1 cellular context compared by ENCODE assay signal in genomic region chr4:99157478-99157935, GRCh38.
TF ChIP-seq lines count a peak whose summit lies in the region.

No MANE protein-coding gene starts in this region.

TF ChIP-seq in HepG2, 621 proteins besides CTCF, POLR2A, EP300 and RAD21 (continued from another document and continues in another):
- peak; percentile 75 for TF ChIP-seq SP5 (CRISPR knock-in tag; IDR thresholded peaks at IDR 0.05; ENCODE audit: borderline replicate concordance, low read depth)
- no peak for TF ChIP-seq GLI4 (CRISPR knock-in tag; IDR thresholded peaks at IDR 0.05; ENCODE audit: borderline replicate concordance)
- 0 out of 2 replicates have a peak, but pooled peaks have one; percentile 28 for TF ChIP-seq ATF6 (CRISPR knock-in tag; conservative IDR thresholded peaks at IDR 0.05)
- no peak for TF ChIP-seq ZBTB2 (CRISPR knock-in tag; IDR thresholded peaks at IDR 0.05; ENCODE audit: low read depth)
- TF ChIP-seq, protein P1, sequence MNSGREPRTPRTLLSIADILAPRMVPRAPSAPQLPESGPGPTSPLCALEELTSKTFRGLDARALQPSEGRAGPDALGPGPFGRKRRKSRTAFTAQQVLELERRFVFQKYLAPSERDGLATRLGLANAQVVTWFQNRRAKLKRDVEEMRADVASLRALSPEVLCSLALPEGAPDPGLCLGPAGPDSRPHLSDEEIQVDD (CRISPR knock-in tag; IDR thresholded peaks at IDR 0.05; ENCODE audit: borderline replicate concordance) = no peak
- TF ChIP-seq ZNF337 (CRISPR knock-in tag; IDR thresholded peaks at IDR 0.05; ENCODE audit: borderline replicate concordance, low read depth) = no peak
- TF ChIP-seq, protein P2, sequence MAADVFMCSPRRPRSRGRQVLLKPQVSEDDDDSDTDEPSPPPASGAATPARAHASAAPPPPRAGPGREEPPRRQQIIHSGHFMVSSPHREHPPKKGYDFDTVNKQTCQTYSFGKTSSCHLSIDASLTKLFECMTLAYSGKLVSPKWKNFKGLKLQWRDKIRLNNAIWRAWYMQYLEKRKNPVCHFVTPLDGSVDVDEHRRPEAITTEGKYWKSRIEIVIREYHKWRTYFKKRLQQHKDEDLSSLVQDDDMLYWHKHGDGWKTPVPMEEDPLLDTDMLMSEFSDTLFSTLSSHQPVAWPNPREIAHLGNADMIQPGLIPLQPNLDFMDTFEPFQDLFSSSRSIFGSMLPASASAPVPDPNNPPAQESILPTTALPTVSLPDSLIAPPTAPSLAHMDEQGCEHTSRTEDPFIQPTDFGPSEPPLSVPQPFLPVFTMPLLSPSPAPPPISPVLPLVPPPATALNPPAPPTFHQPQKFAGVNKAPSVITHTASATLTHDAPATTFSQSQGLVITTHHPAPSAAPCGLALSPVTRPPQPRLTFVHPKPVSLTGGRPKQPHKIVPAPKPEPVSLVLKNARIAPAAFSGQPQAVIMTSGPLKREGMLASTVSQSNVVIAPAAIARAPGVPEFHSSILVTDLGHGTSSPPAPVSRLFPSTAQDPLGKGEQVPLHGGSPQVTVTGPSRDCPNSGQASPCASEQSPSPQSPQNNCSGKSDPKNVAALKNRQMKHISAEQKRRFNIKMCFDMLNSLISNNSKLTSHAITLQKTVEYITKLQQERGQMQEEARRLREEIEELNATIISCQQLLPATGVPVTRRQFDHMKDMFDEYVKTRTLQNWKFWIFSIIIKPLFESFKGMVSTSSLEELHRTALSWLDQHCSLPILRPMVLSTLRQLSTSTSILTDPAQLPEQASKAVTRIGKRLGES (CRISPR knock-in tag; IDR thresholded peaks at IDR 0.05; ENCODE audit: borderline replicate concordance) = no peak
- TF ChIP-seq CCDC6 (CRISPR knock-in tag; IDR thresholded peaks at IDR 0.05) = no peak
- TF ChIP-seq, protein P3, sequence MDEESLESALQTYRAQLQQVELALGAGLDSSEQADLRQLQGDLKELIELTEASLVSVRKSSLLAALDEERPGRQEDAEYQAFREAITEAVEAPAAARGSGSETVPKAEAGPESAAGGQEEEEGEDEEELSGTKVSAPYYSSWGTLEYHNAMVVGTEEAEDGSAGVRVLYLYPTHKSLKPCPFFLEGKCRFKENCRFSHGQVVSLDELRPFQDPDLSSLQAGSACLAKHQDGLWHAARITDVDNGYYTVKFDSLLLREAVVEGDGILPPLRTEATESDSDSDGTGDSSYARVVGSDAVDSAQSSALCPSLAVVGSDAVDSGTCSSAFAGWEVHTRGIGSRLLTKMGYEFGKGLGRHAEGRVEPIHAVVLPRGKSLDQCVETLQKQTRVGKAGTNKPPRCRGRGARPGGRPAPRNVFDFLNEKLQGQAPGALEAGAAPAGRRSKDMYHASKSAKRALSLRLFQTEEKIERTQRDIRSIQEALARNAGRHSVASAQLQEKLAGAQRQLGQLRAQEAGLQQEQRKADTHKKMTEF (CRISPR knock-in tag; IDR thresholded peaks at IDR 0.05) = peak; percentile 100
- peak; percentile 65 for TF ChIP-seq ZNF652 (CRISPR knock-in tag; IDR thresholded peaks at IDR 0.05; ENCODE audit: borderline replicate concordance, low read depth)
- TF ChIP-seq ZNF687 (CRISPR knock-in tag; IDR thresholded peaks at IDR 0.05) = no peak
- TF ChIP-seq CHCHD3 (CRISPR knock-in tag; IDR thresholded peaks at IDR 0.05) = no peak
- no peak for TF ChIP-seq ZNF367 (CRISPR knock-in tag; IDR thresholded peaks at IDR 0.05; ENCODE audit: borderline replicate concordance)
- no peak for TF ChIP-seq ZNF773 (CRISPR knock-in tag; IDR thresholded peaks at IDR 0.05; ENCODE audit: borderline replicate concordance)
- TF ChIP-seq ONECUT2 (CRISPR knock-in tag; IDR thresholded peaks at IDR 0.05) = peak; percentile 96
- peak; percentile 78; the same call in 1 of the 2 replicates for TF ChIP-seq ZMYM4 (CRISPR knock-in tag; IDR thresholded peaks at IDR 0.05)
- TF ChIP-seq ZNF275 (CRISPR knock-in tag; IDR thresholded peaks at IDR 0.05; ENCODE audit: borderline replicate concordance) = no peak
- TF ChIP-seq ZBTB10 (CRISPR knock-in tag; IDR thresholded peaks at IDR 0.05; ENCODE audit: borderline replicate concordance) = no peak
- TF ChIP-seq DZIP1 (CRISPR knock-in tag; IDR thresholded peaks at IDR 0.05) = no peak
- no peak for TF ChIP-seq PAF1 (CRISPR knock-in tag; IDR thresholded peaks at IDR 0.05)
- peak; percentile 75 for TF ChIP-seq POGZ (CRISPR knock-in tag; IDR thresholded peaks at IDR 0.05)
